Comparison of ENCODE assay signal across 20 cellular contexts in the genomic region with DNA sequence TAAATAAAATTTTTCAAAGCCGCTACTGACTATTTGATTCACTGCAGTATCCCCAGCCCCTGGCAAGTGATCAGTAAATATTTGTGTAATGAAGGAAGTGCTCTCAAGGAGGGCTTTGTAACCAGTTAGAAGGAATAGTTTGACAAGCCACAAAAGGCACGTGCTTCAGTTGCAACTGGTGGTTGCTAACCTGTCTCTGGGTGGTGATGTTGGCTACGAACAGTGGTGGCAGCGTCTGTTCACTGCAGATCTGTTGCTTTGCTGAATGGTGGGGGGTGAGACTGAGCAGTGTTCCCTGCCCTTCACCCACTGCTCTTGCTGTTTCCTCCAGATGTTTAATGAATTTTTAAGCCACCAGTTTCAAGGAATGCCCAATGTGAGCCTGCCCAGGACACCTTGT.
DNase-seq lines count a peak whose midpoint lies in the region; ATAC-seq, FAIRE-seq and TF ChIP-seq lines count a peak whose summit lies in the region.
"Had no signal": no experiment of that assay in that cellular context is flagged by ENCODE, and none has a peak within 500 bp of the region (broad histone marks: within the 10 kb centered on the region; RNA-seq: fewer than 3 reads in every experiment).

No MANE protein-coding gene starts in this region.

- FAIRE-seq in HTR-8/SVneo (lab: Jason Lieb, UNC), result no peak
- FAIRE-seq: bronchial epithelial cell had no signal

- peaks cover 4% of the 10 kb centered on the region for H3K27me3 ChIP-seq in WERI-Rb-1 (ENCODE audit: insufficient read depth, low read depth, severe bottlenecking)
- H3K27me3 ChIP-seq: vagina had no signal

- TF ChIP-seq CTCF in NB4 (IDR thresholded peaks at IDR 0.05; ENCODE audit: low read depth, low read length) (no peak), WERI-Rb-1 (IDR thresholded peaks at IDR 0.05; ENCODE audit: low read depth, low read length) (peak; percentile 35)

- H3K36me3 ChIP-seq in WERI-Rb-1, result no peaks in the 10 kb centered on the region
- H3K36me3 ChIP-seq: vagina had no signal

- intact Hi-C loops in left colon (cut with DNase I, micrococcal nuclease), result no loop called here

- ATAC-seq in GM18502 (IDR thresholded peaks at IDR 0.05; ENCODE audit: poor library complexity, unreplicated experiment) (no peak), left colon (no peak)
- ATAC-seq: stimulated activated naive CD8-positive, alpha-beta T cell treated with anti-CD3 and anti-CD28 coated beads, Interleukin-15, amount 100 ng/mL, for 72 hours had no signal

- peak; percentile 13 for DNase-seq in A172 (ENCODE audit: low spot score)
- peak; percentile 11 for DNase-seq in DMS 273 treated with DMSO at 0.1 percent for 48 hours (lab: John Stamatoyannopoulos, UW)
- DNase-seq in NB4 (ENCODE audit: low read depth), result peak; percentile 41
- no peak for DNase-seq in WERI-Rb-1
- DNase-seq in pons (ENCODE audit: low spot score), result no peak
- DNase-seq in left colon, result no peak
- no peak for DNase-seq in HTR-8/SVneo (ENCODE audit: insufficient read length, low spot score)
- DNase-seq: activated CD4-positive, alpha-beta T cell treated with anti-CD3 and anti-CD28 coated beads, Interleukin-2, amount 10 ng/mL, durations not matched to agents 7 days and 5 days; activated naive CD8-positive, alpha-beta T cell treated with anti-CD3 and anti-CD28 coated beads, Interleukin-2, amount 10 ng/mL, durations not matched to agents 7 days and 5 days; activated T-cell treated with anti-CD3 and anti-CD28 coated beads, Interleukin-2, amount 50 U/mL, for 1 hour; DMS79; effector CD4-positive, alpha-beta T cell; MM.1S; NCI-H2081 treated with DMSO at 0.1 percent for 48 hours; SHP77; stimulated activated CD4-positive, alpha-beta T cell treated with anti-CD3 and anti-CD28 coated beads, Interleukin-15, amount 100 ng/mL, for 24 hours; stimulated activated naive CD8-positive, alpha-beta T cell treated with anti-CD3 and anti-CD28 coated beads, Interleukin-15, amount 100 ng/mL, for 72 hours had no signal

- no peaks in the 10 kb centered on the region for H3K9me3 ChIP-seq in WERI-Rb-1 (ENCODE audit: severe bottlenecking)
- H3K9me3 ChIP-seq: vagina had no signal

- H3K27ac ChIP-seq in WERI-Rb-1, result no peak overlapping the region
- H3K27ac ChIP-seq: vagina had no signal

- no peak overlapping the region for H3K4me3 ChIP-seq in NB4 (ENCODE audit: low read depth, low read length)
- no peak overlapping the region for H3K4me3 ChIP-seq in WERI-Rb-1 (ENCODE audit: low read depth, low read length)
- H3K4me3 ChIP-seq: vagina had no signal

- no peak for TF ChIP-seq POLR2A in NB4 (IDR thresholded peaks at IDR 0.05; ENCODE audit: extremely low read depth, insufficient read length)

Comparison
In these comparisons a context has a peak if more than half of its experiments do, and no peak if none do; other contexts are left out.
1. DNase-seq: peak in A172 (single experiment), DMS 273 treated with DMSO at 0.1 percent for 48 hours (single experiment) and NB4 (single experiment); none in WERI-Rb-1 (single experiment), pons (single experiment), left colon (0 of 2) and HTR-8/SVneo (single experiment).